In the genomic region with DNA sequence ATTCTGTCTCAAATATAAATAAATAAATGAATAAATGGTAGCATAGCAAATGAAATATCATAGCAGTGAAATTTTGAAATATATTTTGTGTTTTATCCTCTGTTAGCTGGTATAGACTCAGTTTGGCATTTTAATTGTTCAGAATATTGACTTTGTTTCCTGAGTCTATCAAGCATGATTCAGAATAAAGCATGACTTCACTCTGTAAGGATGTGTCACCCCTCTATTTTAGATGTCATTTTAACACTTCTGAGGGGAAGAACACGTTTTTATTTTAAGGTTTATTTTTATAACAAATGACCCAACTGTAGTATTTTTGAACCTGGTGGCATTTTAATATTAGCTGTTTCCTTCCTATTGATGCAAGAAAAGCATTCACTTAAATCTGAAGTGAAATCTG, we compare ENCODE assay signal across 18 cellular contexts.
"Had no signal": no experiment of that assay in that cellular context is flagged by ENCODE, and none has a peak within 500 bp of the region (broad histone marks: within the 10 kb centered on the region; RNA-seq: fewer than 3 reads in every experiment).

No MANE protein-coding gene starts in this region.

- H3K9me3 Mint-ChIP-seq: naive thymus-derived CD8-positive, alpha-beta T cell had no signal

- H3K4me1 Mint-ChIP-seq: naive thymus-derived CD8-positive, alpha-beta T cell had no signal

- FAIRE-seq: endometrium, kidney had no signal

- H3K36me3 ChIP-seq: esophagus squamous epithelium, neutrophil, stomach, thoracic aorta, transverse colon had no signal

- H3K27ac ChIP-seq: esophagus squamous epithelium, hepatocyte, neutrophil, skin epidermis, stomach, transverse colon had no signal

- H3K36me3 Mint-ChIP-seq: naive thymus-derived CD8-positive, alpha-beta T cell had no signal

- H3K9me3 ChIP-seq: esophagus squamous epithelium, neutrophil, stomach, thoracic aorta, transverse colon had no signal

- H3K4me2 ChIP-seq: hepatocyte had no signal

- H2AFZ ChIP-seq: hepatocyte had no signal

- H3K27me3 ChIP-seq: esophagus squamous epithelium, hepatocyte, neutrophil, stomach, transverse colon had no signal

- DNase-seq: cortex of kidney; effector memory CD4-positive, alpha-beta T cell; esophagus squamous epithelium; foreskin fibroblast; kidney; left colon; mesendoderm; naive thymus-derived CD8-positive, alpha-beta T cell; stimulated activated naive CD4-positive, alpha-beta T cell; stomach; substantia nigra; transverse colon had no signal

- H3K4me3 ChIP-seq: esophagus squamous epithelium, hepatocyte, skin epidermis, stomach, thoracic aorta, transverse colon had no signal

- H3K4me3 Mint-ChIP-seq: naive thymus-derived CD8-positive, alpha-beta T cell had no signal

- ATAC-seq: left colon; naive thymus-derived CD8-positive, alpha-beta T cell; sciatic nerve had no signal

- H3K4me1 ChIP-seq: esophagus squamous epithelium, stomach, transverse colon had no signal

- H3K27ac Mint-ChIP-seq: naive thymus-derived CD8-positive, alpha-beta T cell had no signal
